ENCODE assay signal across 8 cellular contexts in the genomic region with DNA sequence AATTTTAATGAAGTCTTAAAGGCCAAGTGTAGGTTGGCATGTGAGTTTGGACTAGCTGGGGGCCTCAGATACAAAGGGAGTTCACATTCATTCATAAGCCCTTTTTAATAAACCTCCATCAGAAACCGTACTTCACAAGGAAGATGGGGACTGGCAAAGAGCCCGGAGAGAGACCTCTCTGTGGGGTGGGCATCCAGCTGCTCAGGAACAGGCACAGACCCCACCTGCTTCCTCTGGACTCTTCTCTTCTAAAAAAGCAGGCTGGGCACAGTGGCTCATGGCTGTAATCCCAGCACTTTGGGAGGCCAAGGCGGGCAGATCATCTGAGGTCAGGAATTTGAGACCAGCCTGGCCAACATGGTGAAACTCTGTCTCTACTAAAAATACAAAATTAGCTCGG. TPM values are rescaled to one million over a fixed set of nuclear protein-coding genes. Genes with fewer than 3 reads are reported as not detected.
DNase-seq lines count a peak whose midpoint lies in the region; FAIRE-seq and TF ChIP-seq lines count a peak whose summit lies in the region.
"Not testable (repeated sequence)": the region's sequence is repeated elsewhere in the genome, so short reads cannot be mapped to it uniquely, and the experiment has no call there.

No MANE protein-coding gene starts in this region.

- H3K4me1 ChIP-seq in BLaER1 treated with 17β-estradiol and CSF1 and Interleukin-3, amounts not matched to agents 10 nM and 100 nM: peaks cover 44 to 66% (median 62%) of the 10 kb centered on the region in 10 experiments
- peaks cover 34% of the 10 kb centered on the region for H3K4me1 ChIP-seq in PC-9 (replicated peaks; ENCODE audit: insufficient read depth)
- not testable (repeated sequence) for H3K4me1 ChIP-seq in ascending aorta; kidney (ENCODE audit: control insufficient read depth in 1 of 2, insufficient read depth in 1 of 2, low read depth in 1 of 2, low read length in 2 of 2)
- peaks cover 12% of the 10 kb centered on the region for H3K4me1 ChIP-seq in osteoblast (ENCODE audit: insufficient read depth, low read length)
- H3K4me1 ChIP-seq in suprapubic skin: peaks cover 18% of the 10 kb centered on the region

- H3K36me3 Mint-ChIP-seq in IgD-negative memory B cell: not testable (repeated sequence)

- H3K27me3 ChIP-seq in BLaER1 treated with 17β-estradiol and CSF1 and Interleukin-3, amounts not matched to agents 10 nM and 100 nM; PC-9 (ENCODE audit: insufficient read depth, low read depth); ascending aorta; osteoblast (ENCODE audit: insufficient read depth, low read length); suprapubic skin: not testable (repeated sequence)

- H3K36me3 ChIP-seq in BLaER1 treated with 17β-estradiol and CSF1 and Interleukin-3, amounts not matched to agents 10 nM and 100 nM: peaks cover 0 to 12% (median 0%) of the 10 kb centered on the region in 11 experiments; a peak in 2 of 22 replicates
- H3K36me3 ChIP-seq in PC-9 (ENCODE audit: low read depth); ascending aorta; kidney (ENCODE audit: control insufficient read depth in 1 of 2, insufficient read depth in 2 of 2, low read length in 2 of 2); osteoblast (ENCODE audit: insufficient read depth, low read length); suprapubic skin: not testable (repeated sequence)

- H3K9me3 ChIP-seq in BLaER1 treated with 17β-estradiol and CSF1 and Interleukin-3, amounts not matched to agents 10 nM and 100 nM (replicated peaks in 1 of 11): peaks cover 0 to 44% (median 21%) of the 10 kb centered on the region in 11 experiments; a peak in 20 of 22 replicates
- not testable (repeated sequence) for H3K9me3 ChIP-seq in PC-9 (ENCODE audit: insufficient read depth, low read depth); ascending aorta; kidney (ENCODE audit: control insufficient read depth in 1 of 2, low read length in 2 of 2); osteoblast (ENCODE audit: low read depth, low read length); suprapubic skin

- peak overlapping the region in 2 of 4 donors; percentile 69 to 72 for H3K4me3 Mint-ChIP-seq in IgD-negative memory B cell

- H3K27ac ChIP-seq in BLaER1 treated with 17β-estradiol and CSF1 and Interleukin-3, amounts not matched to agents 10 nM and 100 nM: peak overlapping the region in 10 of 11 experiments; percentile 10 to 78 (median 56); a peak in 19 of 22 replicates
- H3K27ac ChIP-seq in PC-9 (peak overlapping the region; percentile 95), ascending aorta (peak overlapping the region; percentile 1 to 31), kidney (ENCODE audit: low read depth in 2 of 2, low read length in 2 of 2) (peak overlapping the region; percentile 2 to 51), suprapubic skin (peak overlapping the region; percentile 38)
- H3K27ac ChIP-seq in osteoblast (ENCODE audit: low read depth, low read length): not testable (repeated sequence)

- not testable (repeated sequence) for TF ChIP-seq EP300 in suprapubic skin (IDR thresholded peaks at IDR 0.05)

- H3F3A ChIP-seq in PC-9 (ENCODE audit: insufficient read depth, low read depth): peaks cover 56% of the 10 kb centered on the region

- POLR2A ChIA-PET in PC-9 (lab: Charles Lee; ENCODE audit: unreplicated experiment): not testable (repeated sequence)

- not testable (repeated sequence) for H3K4me3 ChIP-seq in BLaER1 treated with 17β-estradiol and CSF1 and Interleukin-3, amounts not matched to agents 10 nM and 100 nM; PC-9; ascending aorta; kidney (ENCODE audit: low read length in 2 of 2); osteoblast (ENCODE audit: insufficient read depth, low read length); suprapubic skin

- not testable (repeated sequence) for H4K20me1 ChIP-seq in BLaER1 treated with 17β-estradiol and CSF1 and Interleukin-3, amounts not matched to agents 10 nM and 100 nM; PC-9 (ENCODE audit: insufficient read depth); osteoblast (ENCODE audit: insufficient read depth, low read length)

- H3K4me1 Mint-ChIP-seq in IgD-negative memory B cell: peaks cover 15 to 25% (median 24%) of the 10 kb centered on the region in 3 donors

- peak overlapping the region; percentile 59 to 85 (median 74) for H3K4me2 ChIP-seq in BLaER1 treated with 17β-estradiol and CSF1 and Interleukin-3, amounts not matched to agents 10 nM and 100 nM
- H3K4me2 ChIP-seq in PC-9; osteoblast (ENCODE audit: insufficient read depth, low read length): not testable (repeated sequence)

- H3K9ac ChIP-seq in BLaER1 treated with 17β-estradiol and CSF1 and Interleukin-3, amounts not matched to agents 10 nM and 100 nM: peak overlapping the region in 10 of 11 experiments; percentile 14 to 70 (median 46); a peak in 15 of 22 replicates
- H3K9ac ChIP-seq in kidney (ENCODE audit: low read length in 2 of 2): not testable (repeated sequence)

- not testable (repeated sequence) for TF ChIP-seq CTCF in PC-9 (conservative IDR thresholded peaks at IDR 0.05); ascending aorta (IDR thresholded peaks at IDR 0.05); kidney (IDR thresholded peaks at IDR 0.05; ENCODE audit: borderline replicate concordance, extremely low read depth, insufficient read depth); osteoblast (IDR thresholded peaks at IDR 0.05; ENCODE audit: extremely low read depth, low read depth, low read length); suprapubic skin (IDR thresholded peaks at IDR 0.05)

- not testable (repeated sequence) for H3K9me3 Mint-ChIP-seq in IgD-negative memory B cell

- 42% methylated on average over 4 of the region's 4 CpGs for WGBS in suprapubic skin

- CTCF ChIA-PET in PC-9 (lab: Charles Lee): not testable (repeated sequence)

- not testable (repeated sequence) for H3K79me2 ChIP-seq in PC-9 (ENCODE audit: low read depth); osteoblast (ENCODE audit: insufficient read depth, low read length)

- intact Hi-C loops in PC-9 (cut with micrococcal nuclease; ENCODE audit: unreplicated experiment) (loop anchor here (5.0 kb wide), 1 partner anchor 151 kb away; no protein-coding TSS in a partner anchor), kidney (cut with DNase I) (loop anchor here (10.0 kb wide), 1 partner anchor 174 kb away; no protein-coding TSS in a partner anchor)
- intact Hi-C loops in ascending aorta (cut with DNase I): not testable (repeated sequence)

- H3K9me2 ChIP-seq in PC-9 (ENCODE audit: insufficient read depth): not testable (repeated sequence)

- not testable (repeated sequence) for TF ChIP-seq POLR2A in suprapubic skin (IDR thresholded peaks at IDR 0.05)

- FAIRE-seq in kidney (lab: Jason Lieb, UNC): not testable (repeated sequence)

- peak; percentile 67 for DNase-seq in NCI-H2196 (lab: John Stamatoyannopoulos, UW; ENCODE audit: unreplicated experiment)
- not testable (repeated sequence) for DNase-seq in PC-9; ascending aorta (ENCODE audit: low spot score in 2 of 2); kidney; suprapubic skin (ENCODE audit: low spot score in 2 of 2)
- peak; percentile 27 for DNase-seq in osteoblast (ENCODE audit: insufficient read length, low spot score, missing footprints)

- BruUV-seq in PC-9 (replicated peaks; lab: Mats Ljungman, UMichigan): not testable (repeated sequence)

- not testable (repeated sequence) for H3K27me3 Mint-ChIP-seq in IgD-negative memory B cell

- peak overlapping the region in 2 of 3 donors; percentile 46 to 86 for H3K27ac Mint-ChIP-seq in IgD-negative memory B cell

- not testable (repeated sequence) for H2AFZ ChIP-seq in PC-9; osteoblast (ENCODE audit: low read length)

RNA-seq across cellular contexts. Expression of gene ARFGAP3, which starts 3.9 kb away (rescaled TPM):
- polyA plus RNA-seq in IgD-negative memory B cell (25.5 TPM), kidney (ENCODE audit: insufficient read depth, low read depth, low replicate concordance) (29.9 TPM)
- total RNA-seq in PC-9 (2021) (26.5 and 29.1 TPM in 2 replicates), ascending aorta (21.6 TPM), kidney (97.3 TPM), osteoblast (90.5 and 91.6 TPM in 2 replicates), suprapubic skin (10 to 100 TPM; 26.7 to 33.3 (median 31.8) TPM)
